ENCODE assay signal across 16 cellular contexts in genomic region chr7:156050636-156051569, GRCh38.
"Had no signal": no experiment of that assay in that cellular context is flagged by ENCODE, and none has a peak within 500 bp of the region (broad histone marks: within the 10 kb centered on the region; RNA-seq: fewer than 3 reads in every experiment).

No MANE protein-coding gene starts in this region.

- H3K27me3 ChIP-seq: heart left ventricle, neural progenitor cell, suprapubic skin, tibial artery, upper lobe of left lung, vagina had no signal

- DNase-seq: cortex of kidney; effector CD8-positive, alpha-beta T cell; heart left ventricle; hippocampal formation; left colon; occipital lobe; psoas muscle; stimulated activated CD4-positive, alpha-beta T cell treated with anti-CD3 and anti-CD28 coated beads, Interleukin-12 subunit alpha, Interleukin-12 subunit beta, amount 100 ng/mL, for 4 hours; stimulated activated naive CD8-positive, alpha-beta T cell treated with anti-CD3 and anti-CD28 coated beads, Interleukin-15, Interleukin-2, amounts not matched to agents 100 U/mL and 50 U/mL, for 24 hours; upper lobe of left lung had no signal

- H3K4me2 ChIP-seq: neural progenitor cell had no signal

- H2AFZ ChIP-seq: neural progenitor cell had no signal

- H3K36me3 ChIP-seq: heart left ventricle, neural progenitor cell, suprapubic skin, tibial artery, upper lobe of left lung, vagina had no signal

- H3K4me1 ChIP-seq: heart left ventricle, neural progenitor cell, psoas muscle, suprapubic skin, tibial artery, upper lobe of left lung, vagina had no signal

- H3K4me3 ChIP-seq: dorsolateral prefrontal cortex, heart left ventricle, neural progenitor cell, psoas muscle, skin epidermis, suprapubic skin, tibial artery, upper lobe of left lung, vagina had no signal

- H3K27ac ChIP-seq: dorsolateral prefrontal cortex, heart left ventricle, neural progenitor cell, psoas muscle, skin epidermis, suprapubic skin, tibial artery, upper lobe of left lung, vagina had no signal

- H3K9me3 ChIP-seq: psoas muscle, tibial artery, upper lobe of left lung, vagina had no signal
